In genomic region chr1:168865850-168866620, GRCh38 we compare ENCODE assay signal across 23 cellular contexts.
"Had no signal": no experiment of that assay in that cellular context is flagged by ENCODE, and none has a peak within 500 bp of the region (broad histone marks: within the 10 kb centered on the region; RNA-seq: fewer than 3 reads in every experiment).

No MANE protein-coding gene starts in this region.

- H3K27me3 Mint-ChIP-seq: naive thymus-derived CD8-positive, alpha-beta T cell had no signal

- H3K36me3 Mint-ChIP-seq: neural progenitor cell had no signal

- DNase-seq: colonic mucosa; dermis blood vessel endothelial cell; esophagus squamous epithelium; foreskin fibroblast; head of caudate nucleus; kidney; left cardiac atrium; left ventricle myocardium superior; mucosa of descending colon; naive thymus-derived CD8-positive, alpha-beta T cell; nucleus accumbens; ovary; sigmoid colon; stimulated activated CD4-positive, alpha-beta T cell treated with anti-CD3 and anti-CD28 coated beads, Interleukin-2, amount 100 ng/mL, for 24 hours; stimulated activated CD4-positive, alpha-beta T cell treated with anti-CD3 and anti-CD28 coated beads, Interleukin-4, amount 100 ng/mL, for 4 hours; stimulated activated naive CD4-positive, alpha-beta T cell; upper lobe of right lung had no signal

- H3K4me3 Mint-ChIP-seq: naive thymus-derived CD8-positive, alpha-beta T cell; neural progenitor cell had no signal

- H3K27me3 ChIP-seq: colonic mucosa, esophagus squamous epithelium, hepatocyte, neural progenitor cell, ovary, right atrium auricular region, sigmoid colon, tibial nerve, upper lobe of right lung, vagina had no signal

- H3K4me3 ChIP-seq: colonic mucosa, esophagus squamous epithelium, hepatocyte, mucosa of descending colon, neural progenitor cell, ovary, right atrium auricular region, sigmoid colon, skin epidermis, tibial nerve, upper lobe of right lung, vagina had no signal

- H3K27ac Mint-ChIP-seq: naive thymus-derived CD8-positive, alpha-beta T cell; neural progenitor cell had no signal

- H3K9me3 ChIP-seq: colonic mucosa, ovary, sigmoid colon, upper lobe of right lung, vagina had no signal

- H3K36me3 ChIP-seq: colonic mucosa, esophagus squamous epithelium, neural progenitor cell, ovary, right atrium auricular region, sigmoid colon, tibial nerve, upper lobe of right lung, vagina had no signal

- H3K4me1 ChIP-seq: colonic mucosa, esophagus squamous epithelium, neural progenitor cell, upper lobe of right lung had no signal

- H3K27ac ChIP-seq: colonic mucosa, esophagus squamous epithelium, hepatocyte, neural progenitor cell, ovary, right atrium auricular region, sigmoid colon, skin epidermis, tibial nerve, upper lobe of right lung, vagina had no signal

- ATAC-seq: left cardiac atrium; left ventricle myocardium superior; mucosa of descending colon; naive thymus-derived CD8-positive, alpha-beta T cell; upper lobe of right lung had no signal
